ENCODE assay signal across 24 cellular contexts in genomic region chr2:114426756-114427155, GRCh38. TPM values are rescaled to one million over a fixed set of nuclear protein-coding genes. Genes with fewer than 3 reads are reported as not detected.
"Had no signal": no experiment of that assay in that cellular context is flagged by ENCODE, and none has a peak within 500 bp of the region (broad histone marks: within the 10 kb centered on the region; RNA-seq: fewer than 3 reads in every experiment).

No MANE protein-coding gene starts in this region.

- H3K4me1 ChIP-seq: left lung, lower lobe of right lung, neural progenitor cell, right atrium auricular region, right lobe of liver, stomach, transverse colon, upper lobe of left lung, vagina had no signal

- H3K4me3 ChIP-seq: left lung, lower lobe of right lung, neural progenitor cell, ovary, right atrium auricular region, right lobe of liver, smooth muscle cell, stomach, transverse colon, upper lobe of left lung, vagina had no signal

- H3K27ac ChIP-seq: left lung, lower lobe of right lung, neural progenitor cell, ovary, right atrium auricular region, right lobe of liver, stomach, transverse colon, upper lobe of left lung, vagina had no signal

- H2AFZ ChIP-seq: neural progenitor cell had no signal

- ATAC-seq: left lung; lower lobe of right lung; natural killer cell; right lobe of liver; stimulated activated naive B cell treated with anti-CD40 and anti-IgM and Interleukin-4, amounts not matched to agents 10 μg/mL and 1 μg/mL and 100 μg/mL, for 72 hours; stimulated activated naive CD8-positive, alpha-beta T cell treated with anti-CD3 and anti-CD28 coated beads, Interleukin-15, Interleukin-2, amounts not matched to agents 100 U/mL and 50 U/mL, for 24 hours had no signal

- H3K27me3 ChIP-seq: left lung, neural progenitor cell, ovary, right atrium auricular region, right lobe of liver, stomach, transverse colon, upper lobe of left lung, vagina had no signal

- H3K9ac ChIP-seq: neural progenitor cell had no signal

- H3K4me2 ChIP-seq: neural progenitor cell, smooth muscle cell had no signal

- DNase-seq: kidney glomerular epithelial cell; left cardiac atrium; left lung; lower lobe of right lung; mesendoderm; naive B cell; natural killer cell; nephron progenitor cell; ovary; right lobe of liver; stimulated activated CD4-positive, alpha-beta T cell treated with anti-CD3 and anti-CD28 coated beads, Interleukin-2, amount 100 ng/mL, for 24 hours; stimulated activated CD4-positive, alpha-beta T cell treated with anti-CD3 and anti-CD28 coated beads, Interleukin-4, amount 100 ng/mL, for 1 hour; stimulated activated naive B cell treated with anti-CD40 and anti-IgM and Interleukin-4, amounts not matched to agents 10 μg/mL and 1 μg/mL and 100 μg/mL, for 72 hours; stimulated activated naive CD8-positive, alpha-beta T cell treated with anti-CD3 and anti-CD28 coated beads, Interleukin-15, Interleukin-2, amounts not matched to agents 100 U/mL and 50 U/mL, for 24 hours; stomach; transverse colon; upper lobe of left lung had no signal

- H3K36me3 ChIP-seq: left lung, lower lobe of right lung, neural progenitor cell, ovary, right atrium auricular region, right lobe of liver, stomach, transverse colon, upper lobe of left lung, vagina had no signal

- H3K9me3 ChIP-seq: left lung, lower lobe of right lung, ovary, right atrium auricular region, right lobe of liver, stomach, transverse colon, upper lobe of left lung, vagina had no signal

RNA-seq across cellular contexts. Expression of gene DPP10, which starts 15.7 kb away (rescaled TPM):
- total RNA-seq: natural killer cell, pulmonary artery endothelial cell, renal cortical epithelial cell, right atrium auricular region, vagina had no signal
- polyA plus RNA-seq: keratinocyte, smooth muscle cell had no signal
